13 cellular contexts compared by ENCODE assay signal in genomic region chr9:76219555-76220151, GRCh38.
DNase-seq lines count a peak whose midpoint lies in the region; ATAC-seq, FAIRE-seq and TF ChIP-seq lines count a peak whose summit lies in the region.
"Had no signal": no experiment of that assay in that cellular context is flagged by ENCODE, and none has a peak within 500 bp of the region (broad histone marks: within the 10 kb centered on the region; RNA-seq: fewer than 3 reads in every experiment).

No MANE protein-coding gene starts in this region.

- TF ChIP-seq POLR2A in H1 (IDR thresholded peaks at IDR 0.05; ENCODE audit: control extremely low read depth in 1 of 2, low read depth in 2 of 2, low read length in 2 of 2): no peak
- TF ChIP-seq POLR2A in suprapubic skin (IDR thresholded peaks at IDR 0.05): no peak

- H3K4me1 Mint-ChIP-seq in neural crest cell: peaks cover 16% of the 10 kb centered on the region

- H2AFZ ChIP-seq in H1 (ENCODE audit: low read length): no peak overlapping the region

- no peaks in the 10 kb centered on the region for H3K23me2 ChIP-seq in H1 (ENCODE audit: low read depth, low read length)

- no peak overlapping the region for H2BK15ac ChIP-seq in H1 (ENCODE audit: low read length)

- no peaks in the 10 kb centered on the region for H3K36me3 Mint-ChIP-seq in neural crest cell (ENCODE audit: low read depth)
- H3K36me3 Mint-ChIP-seq: activated naive CD8-positive, alpha-beta T cell had no signal

- no peak overlapping the region for H4K91ac ChIP-seq in H1 (replicated peaks; ENCODE audit: insufficient read length, low read length)

- no peaks in the 10 kb centered on the region for H3K27me3 Mint-ChIP-seq in neural crest cell (ENCODE audit: low read depth)
- H3K27me3 Mint-ChIP-seq: activated CD8-positive, alpha-beta T cell treated with anti-CD3 and anti-CD28 coated beads for 36 hours; activated naive CD8-positive, alpha-beta T cell had no signal

- H3K4ac ChIP-seq in H1 (replicated peaks; ENCODE audit: insufficient read length, low read depth, low read length): no peak overlapping the region

- intact Hi-C loops in upper lobe of right lung (cut with DNase I): no loop called here

- H3K27ac ChIP-seq in DOHH2 (ENCODE audit: low read depth, low read length) (no peak overlapping the region), H1 (ENCODE audit: low read depth, low read length) (no peak overlapping the region), upper lobe of right lung (no peak overlapping the region), suprapubic skin (no peak overlapping the region)

- H2BK12ac ChIP-seq in H1 (ENCODE audit: low read depth, low read length): no peak overlapping the region

- no peaks in the 10 kb centered on the region for H3K9me2 ChIP-seq in DOHH2 (replicated peaks; ENCODE audit: control insufficient read depth, low read length)

- H2BK20ac ChIP-seq in H1 (ENCODE audit: low read length): no peak overlapping the region

- H4K20me1 ChIP-seq in DOHH2 (ENCODE audit: control insufficient read depth, insufficient read depth, low read depth, low read length): no peaks in the 10 kb centered on the region
- no peaks in the 10 kb centered on the region for H4K20me1 ChIP-seq in H1 (replicated peaks in 1 of 2; ENCODE audit: control insufficient read depth in 1 of 2, insufficient read depth in 2 of 2, low read length in 2 of 2)

- H3K79me1 ChIP-seq in H1 (ENCODE audit: low read depth, low read length): no peaks in the 10 kb centered on the region

- no peak overlapping the region for H3K9ac ChIP-seq in H1 (replicated peaks in 1 of 4; ENCODE audit: extremely low read depth in 1 of 4, low read depth in 3 of 4, low read length in 3 of 4)

- H3K4me2 ChIP-seq in DOHH2 (ENCODE audit: low read length) (no peak overlapping the region), H1 (ENCODE audit: insufficient read depth in 1 of 2, low read depth in 2 of 2, low read length in 2 of 2) (no peak overlapping the region)

- TF ChIP-seq EP300 in H1 (IDR thresholded peaks at IDR 0.05; ENCODE audit: borderline replicate concordance in 1 of 2, low read depth in 2 of 2, low read length in 2 of 2) (no peak), suprapubic skin (IDR thresholded peaks at IDR 0.05) (no peak)

- POLR2A ChIA-PET in H1 (lab: Charles Lee; ENCODE audit: partially characterized antibody): no interaction called here

- H3K4me3 Mint-ChIP-seq in neural crest cell: no peak overlapping the region
- H3K4me3 Mint-ChIP-seq: activated CD8-positive, alpha-beta T cell treated with anti-CD3 and anti-CD28 coated beads for 36 hours; activated naive CD8-positive, alpha-beta T cell; naive thymus-derived CD8-positive, alpha-beta T cell had no signal

- H3F3A ChIP-seq in DOHH2 (ENCODE audit: control insufficient read depth, insufficient read depth): no peaks in the 10 kb centered on the region

- TF ChIP-seq CTCF in DOHH2 (IDR thresholded peaks at IDR 0.05; ENCODE audit: low read depth, low read length, poor library complexity, severe bottlenecking) (peak; percentile 12), LNCAP (IDR thresholded peaks at IDR 0.05) (peak; percentile 42), H1 (IDR thresholded peaks at IDR 0.05; ENCODE audit: control extremely low read depth in 1 of 3, insufficient read depth in 1 of 3, low read depth in 1 of 3, low read length in 3 of 3) (peak; percentile 23 to 52 (median 23); a peak in 2 of 4 replicates), neural crest cell (conservative IDR thresholded peaks at IDR 0.05) (peak; percentile 40), upper lobe of right lung (IDR thresholded peaks at IDR 0.05) (no peak), suprapubic skin (IDR thresholded peaks at IDR 0.05) (no peak)

- H3K79me2 ChIP-seq in DOHH2 (ENCODE audit: control insufficient read depth, low read length) (no peaks in the 10 kb centered on the region), H1 (ENCODE audit: control insufficient read depth in 1 of 2, insufficient read depth in 2 of 2, low read length in 2 of 2) (no peaks in the 10 kb centered on the region)

- H3K23ac ChIP-seq in H1 (ENCODE audit: insufficient read length): no peak overlapping the region

- FAIRE-seq in H1 (lab: Jason Lieb, UNC): no peak

- H3K9me3 ChIP-seq in DOHH2 (ENCODE audit: control insufficient read depth, insufficient read depth, low read length) (no peaks in the 10 kb centered on the region), H1 (ENCODE audit: insufficient read depth in 2 of 2, low read depth in 1 of 2, low read length in 1 of 2) (no peaks in the 10 kb centered on the region), upper lobe of right lung (no peaks in the 10 kb centered on the region), suprapubic skin (no peaks in the 10 kb centered on the region)

- no peak overlapping the region for H2AK5ac ChIP-seq in H1 (ENCODE audit: low read depth, low read length)

- ATAC-seq in upper lobe of right lung (no peak), HG03457 (IDR thresholded peaks at IDR 0.05; ENCODE audit: unreplicated experiment) (no peak)
- ATAC-seq: activated CD8-positive, alpha-beta T cell treated with anti-CD3 and anti-CD28 coated beads for 36 hours; naive thymus-derived CD8-positive, alpha-beta T cell had no signal

- no peak overlapping the region for H3K27ac Mint-ChIP-seq in neural crest cell (ENCODE audit: unreplicated experiment)
- H3K27ac Mint-ChIP-seq: activated CD8-positive, alpha-beta T cell treated with anti-CD3 and anti-CD28 coated beads for 36 hours; activated naive CD8-positive, alpha-beta T cell; naive thymus-derived CD8-positive, alpha-beta T cell had no signal

- H3K27me3 ChIP-seq in DOHH2 (ENCODE audit: control insufficient read depth, low read length) (no peaks in the 10 kb centered on the region), H1 (replicated peaks in 1 of 4; ENCODE audit: control insufficient read depth in 3 of 4, extremely low read depth in 1 of 4, insufficient read depth in 3 of 4, low read length in 3 of 4) (no peaks in the 10 kb centered on the region), upper lobe of right lung (no peaks in the 10 kb centered on the region), suprapubic skin (peaks cover 14% of the 10 kb centered on the region)

- H3K4me1 ChIP-seq in DOHH2 (ENCODE audit: control insufficient read depth, low read length) (no peaks in the 10 kb centered on the region), H1 (replicated peaks in 1 of 4; ENCODE audit: control insufficient read depth in 3 of 4, insufficient read depth in 4 of 4, low read length in 3 of 4) (no peaks in the 10 kb centered on the region), upper lobe of right lung (peaks cover 4% of the 10 kb centered on the region), suprapubic skin (peaks cover 13% of the 10 kb centered on the region)

- H3K36me3 ChIP-seq in DOHH2 (ENCODE audit: control insufficient read depth, low read length) (no peaks in the 10 kb centered on the region), H1 (ENCODE audit: control insufficient read depth in 2 of 4, insufficient read depth in 4 of 4, low read length in 3 of 4) (no peaks in the 10 kb centered on the region), upper lobe of right lung (no peaks in the 10 kb centered on the region), suprapubic skin (no peaks in the 10 kb centered on the region)

- peak; percentile 36 to 49; a peak in 3 of 4 replicates for TF ChIP-seq RAD21 in H1 (IDR thresholded peaks at IDR 0.05 in 1 of 2, conservative IDR thresholded peaks at IDR 0.05 in 1 of 2; ENCODE audit: low read depth in 2 of 2, low read length in 2 of 2)

- CTCF ChIA-PET in H1 (lab: Charles Lee; ENCODE audit: partially characterized antibody): interaction anchor here (0.6 to 1.9 kb wide), 19 partner anchors 8 to 1128 kb away, joined by 3 to 7 read pairs (median 3); no protein-coding TSS in a partner anchor

- WGBS in H1 (ENCODE audit: extremely low coverage in 1 of 2, insufficient coverage in 1 of 2, insufficient read length in 1 of 2, insufficient replicate concordance in 2 of 2, low coverage in 1 of 2, low lambda C conversion rate in 2 of 2, missing lambda C conversion rate in 1 of 2), 2 experiments: 72% methylated on average over 11 of the region's 11 CpGs; no CpG with 5 or more reads in 1 of the 2 experiments
- WGBS in suprapubic skin: 78% methylated on average over 11 of the region's 11 CpGs

- no peak overlapping the region for H4K5ac ChIP-seq in H1 (ENCODE audit: insufficient read length, low read depth, low read length)

- H3K18ac ChIP-seq in H1 (ENCODE audit: extremely low read depth, low read length): no peak overlapping the region

- H3K56ac ChIP-seq in H1 (replicated peaks; ENCODE audit: insufficient read length, low read depth, low read length): no peak overlapping the region

- no peaks in the 10 kb centered on the region for H3K9me3 Mint-ChIP-seq in neural crest cell
- H3K9me3 Mint-ChIP-seq: activated CD8-positive, alpha-beta T cell treated with anti-CD3 and anti-CD28 coated beads for 36 hours; naive thymus-derived CD8-positive, alpha-beta T cell had no signal

- DNase-seq in H1 (ENCODE audit: low read depth in 1 of 2, low spot score in 2 of 2) (no peak), neural crest cell (ENCODE audit: low read depth, low spot score) (no peak), upper lobe of right lung (no peak), suprapubic skin (ENCODE audit: low spot score in 2 of 2) (no peak), NCI-H187 (lab: John Stamatoyannopoulos, UW) (no peak)
- DNase-seq: activated CD8-positive, alpha-beta T cell treated with anti-CD3 and anti-CD28 coated beads for 36 hours; DMS79 treated with DMSO at 0.1 percent for 48 hours; naive thymus-derived CD8-positive, alpha-beta T cell; NCI-H510A treated with DMSO at 0.1 percent for 48 hours had no signal

- no peak overlapping the region for H2BK5ac ChIP-seq in H1 (ENCODE audit: low read depth, low read length)

- H4K8ac ChIP-seq in H1 (ENCODE audit: extremely low read depth, insufficient read depth, low read length): no peak overlapping the region

- no peak overlapping the region for H2BK120ac ChIP-seq in H1 (replicated peaks; ENCODE audit: low read depth, low read length)

- no peak overlapping the region for H3K4me3 ChIP-seq in DOHH2 (ENCODE audit: low read length)
- H3K4me3 ChIP-seq in H1 (ENCODE audit: extremely low read depth in 1 of 4, insufficient read depth in 2 of 4, low read depth in 3 of 4, low read length in 4 of 4): no peak overlapping the region
- no peak overlapping the region for H3K4me3 ChIP-seq in upper lobe of right lung
- H3K4me3 ChIP-seq in suprapubic skin: no peak overlapping the region

- no peak overlapping the region for H3K14ac ChIP-seq in H1 (ENCODE audit: insufficient read length)

TF ChIP-seq in H1, 55 proteins besides CTCF, POLR2A, EP300 and RAD21 (continues in another document):
- TF ChIP-seq CBX5 (IDR thresholded peaks at IDR 0.05; ENCODE audit: low read depth, low read length): no peak
- TF ChIP-seq RBBP5 (IDR thresholded peaks at IDR 0.05; ENCODE audit: borderline replicate concordance, low read depth, low read length): no peak
- TF ChIP-seq CTBP2 (IDR thresholded peaks at IDR 0.05; ENCODE audit: borderline replicate concordance, insufficient read depth, insufficient read length, low read length): no peak

Comparison
In these comparisons a context has a peak if more than half of its experiments do, and no peak if none do; other contexts are left out.
1. CTCF ChIP-seq: peak in DOHH2 (single experiment), LNCAP (single experiment), H1 (3 of 3) and neural crest cell (single experiment); none in upper lobe of right lung (single experiment) and suprapubic skin (0 of 2).